ENCODE assay signal across 1 cellular context in the genomic region with DNA sequence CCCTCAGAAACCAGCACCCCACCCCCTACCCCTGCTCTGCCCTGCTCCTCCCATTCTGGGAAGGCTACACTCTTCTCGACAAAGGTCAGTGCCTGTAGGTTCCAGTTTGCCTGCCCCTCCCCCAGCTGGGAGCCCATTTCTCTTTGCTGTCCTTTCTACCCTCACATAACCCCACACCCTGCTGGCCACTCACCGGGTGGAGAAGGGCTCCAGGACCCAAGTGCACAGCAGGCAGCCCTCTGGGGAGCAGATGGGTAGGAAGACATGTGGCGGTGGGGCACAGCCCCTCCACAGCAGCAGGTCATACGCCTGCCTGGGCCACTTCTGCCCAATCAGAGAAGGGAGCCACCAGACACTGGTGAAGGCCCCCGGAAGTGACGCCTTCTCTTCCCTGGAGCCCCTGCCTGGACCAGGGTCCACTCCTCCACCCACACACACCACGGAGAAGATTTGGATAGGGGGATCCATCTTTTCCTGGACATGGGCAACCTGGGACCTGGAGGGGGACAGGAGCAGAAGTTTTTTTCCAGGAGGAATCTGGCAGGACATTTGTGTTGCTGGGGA.
A peak's percentile ranks its signal among the peaks of the same experiment; 100 is the strongest.
TF ChIP-seq lines count a peak whose summit lies in the region.

A gene (minus strand): TSS at position 326 of the 564 bp plus-strand sequence. CDS start 1,948 bp downstream, outside the sequence.

TF ChIP-seq in HepG2, 621 proteins besides CTCF, POLR2A, EP300 and RAD21 (continued from another document and continues in another):
- TF ChIP-seq, protein P1, sequence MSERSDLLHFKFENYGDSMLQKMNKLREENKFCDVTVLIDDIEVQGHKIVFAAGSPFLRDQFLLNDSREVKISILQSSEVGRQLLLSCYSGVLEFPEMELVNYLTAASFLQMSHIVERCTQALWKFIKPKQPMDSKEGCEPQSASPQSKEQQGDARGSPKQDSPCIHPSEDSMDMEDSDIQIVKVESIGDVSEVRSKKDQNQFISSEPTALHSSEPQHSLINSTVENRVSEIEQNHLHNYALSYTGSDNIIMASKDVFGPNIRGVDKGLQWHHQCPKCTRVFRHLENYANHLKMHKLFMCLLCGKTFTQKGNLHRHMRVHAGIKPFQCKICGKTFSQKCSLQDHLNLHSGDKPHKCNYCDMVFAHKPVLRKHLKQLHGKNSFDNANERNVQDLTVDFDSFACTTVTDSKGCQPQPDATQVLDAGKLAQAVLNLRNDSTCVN (CRISPR knock-in tag; IDR thresholded peaks at IDR 0.05; ENCODE audit: borderline replicate concordance) = peak; percentile 89
- TF ChIP-seq EEA1 (CRISPR knock-in tag; IDR thresholded peaks at IDR 0.05; ENCODE audit: borderline replicate concordance) = no peak
- TF ChIP-seq NKX3-1 (CRISPR knock-in tag; IDR thresholded peaks at IDR 0.05) = no peak
- TF ChIP-seq ZNF878 (CRISPR knock-in tag; IDR thresholded peaks at IDR 0.05) = 0 out of 2 replicates have a peak, but pooled peaks have one; percentile 41
- TF ChIP-seq ZSCAN29 (CRISPR knock-in tag; conservative IDR thresholded peaks at IDR 0.05) = 0 out of 2 replicates have a peak, but pooled peaks have one; percentile 41
- no peak for TF ChIP-seq MAF1 (CRISPR knock-in tag; IDR thresholded peaks at IDR 0.05; ENCODE audit: borderline replicate concordance)
- no peak for TF ChIP-seq ZKSCAN5 (CRISPR knock-in tag; IDR thresholded peaks at IDR 0.05)
- TF ChIP-seq, protein P2, sequence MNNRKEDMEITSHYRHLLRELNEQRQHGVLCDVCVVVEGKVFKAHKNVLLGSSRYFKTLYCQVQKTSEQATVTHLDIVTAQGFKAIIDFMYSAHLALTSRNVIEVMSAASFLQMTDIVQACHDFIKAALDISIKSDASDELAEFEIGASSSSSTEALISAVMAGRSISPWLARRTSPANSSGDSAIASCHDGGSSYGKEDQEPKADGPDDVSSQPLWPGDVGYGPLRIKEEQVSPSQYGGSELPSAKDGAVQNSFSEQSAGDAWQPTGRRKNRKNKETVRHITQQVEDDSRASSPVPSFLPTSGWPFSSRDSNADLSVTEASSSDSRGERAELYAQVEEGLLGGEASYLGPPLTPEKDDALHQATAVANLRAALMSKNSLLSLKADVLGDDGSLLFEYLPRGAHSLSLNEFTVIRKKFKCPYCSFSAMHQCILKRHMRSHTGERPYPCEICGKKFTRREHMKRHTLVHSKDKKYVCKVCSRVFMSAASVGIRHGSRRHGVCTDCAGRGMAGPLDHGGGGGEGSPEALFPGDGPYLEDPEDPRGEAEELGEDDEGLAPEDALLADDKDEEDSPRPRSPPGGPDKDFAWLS (CRISPR knock-in tag; IDR thresholded peaks at IDR 0.05; ENCODE audit: borderline replicate concordance) = no peak
- TF ChIP-seq YEATS4 (CRISPR knock-in tag; IDR thresholded peaks at IDR 0.05; ENCODE audit: borderline replicate concordance) = peak; percentile 92
- TF ChIP-seq, protein P3, sequence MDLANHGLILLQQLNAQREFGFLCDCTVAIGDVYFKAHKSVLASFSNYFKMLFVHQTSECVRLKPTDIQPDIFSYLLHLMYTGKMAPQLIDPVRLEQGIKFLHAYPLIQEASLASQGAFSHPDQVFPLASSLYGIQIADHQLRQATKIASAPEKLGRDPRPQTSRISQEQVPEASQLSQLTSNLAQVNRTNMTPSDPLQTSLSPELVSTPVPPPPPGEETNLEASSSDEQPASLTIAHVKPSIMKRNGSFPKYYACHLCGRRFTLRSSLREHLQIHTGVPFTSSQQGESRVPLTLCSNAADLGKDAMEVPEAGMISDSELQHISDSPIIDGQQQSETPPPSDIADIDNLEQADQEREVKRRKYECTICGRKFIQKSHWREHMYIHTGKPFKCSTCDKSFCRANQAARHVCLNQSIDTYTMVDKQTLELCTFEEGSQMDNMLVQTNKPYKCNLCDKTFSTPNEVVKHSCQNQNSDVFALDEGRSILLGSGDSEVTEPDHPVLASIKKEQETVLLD (CRISPR knock-in tag; IDR thresholded peaks at IDR 0.05; ENCODE audit: low read depth) = 0 out of 2 replicates have a peak, but pooled peaks have one; percentile 14
- TF ChIP-seq MED13 (CRISPR knock-in tag; IDR thresholded peaks at IDR 0.05) = no peak; the same call in 1 of the 2 replicates
- TF ChIP-seq TMF1 (CRISPR knock-in tag; IDR thresholded peaks at IDR 0.05; ENCODE audit: low read depth) = no peak
- peak; percentile 65; the same call in 1 of the 2 replicates for TF ChIP-seq ZSCAN21 (CRISPR knock-in tag; IDR thresholded peaks at IDR 0.05; ENCODE audit: borderline replicate concordance)
- 0 out of 2 replicates have a peak, but pooled peaks have one; percentile 42 for TF ChIP-seq MEIS2 (CRISPR knock-in tag; IDR thresholded peaks at IDR 0.05)
- TF ChIP-seq SMYD3 (CRISPR knock-in tag; IDR thresholded peaks at IDR 0.05) = no peak; the same call in 1 of the 2 replicates
- no peak for TF ChIP-seq JUN (CRISPR knock-in tag; IDR thresholded peaks at IDR 0.05)
- no peak for TF ChIP-seq ZNF138 (CRISPR knock-in tag; IDR thresholded peaks at IDR 0.05; ENCODE audit: low read depth)
- TF ChIP-seq, protein P4, sequence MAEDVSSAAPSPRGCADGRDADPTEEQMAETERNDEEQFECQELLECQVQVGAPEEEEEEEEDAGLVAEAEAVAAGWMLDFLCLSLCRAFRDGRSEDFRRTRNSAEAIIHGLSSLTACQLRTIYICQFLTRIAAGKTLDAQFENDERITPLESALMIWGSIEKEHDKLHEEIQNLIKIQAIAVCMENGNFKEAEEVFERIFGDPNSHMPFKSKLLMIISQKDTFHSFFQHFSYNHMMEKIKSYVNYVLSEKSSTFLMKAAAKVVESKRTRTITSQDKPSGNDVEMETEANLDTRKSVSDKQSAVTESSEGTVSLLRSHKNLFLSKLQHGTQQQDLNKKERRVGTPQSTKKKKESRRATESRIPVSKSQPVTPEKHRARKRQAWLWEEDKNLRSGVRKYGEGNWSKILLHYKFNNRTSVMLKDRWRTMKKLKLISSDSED (CRISPR knock-in tag; IDR thresholded peaks at IDR 0.05) = no peak
- TF ChIP-seq, protein P5, sequence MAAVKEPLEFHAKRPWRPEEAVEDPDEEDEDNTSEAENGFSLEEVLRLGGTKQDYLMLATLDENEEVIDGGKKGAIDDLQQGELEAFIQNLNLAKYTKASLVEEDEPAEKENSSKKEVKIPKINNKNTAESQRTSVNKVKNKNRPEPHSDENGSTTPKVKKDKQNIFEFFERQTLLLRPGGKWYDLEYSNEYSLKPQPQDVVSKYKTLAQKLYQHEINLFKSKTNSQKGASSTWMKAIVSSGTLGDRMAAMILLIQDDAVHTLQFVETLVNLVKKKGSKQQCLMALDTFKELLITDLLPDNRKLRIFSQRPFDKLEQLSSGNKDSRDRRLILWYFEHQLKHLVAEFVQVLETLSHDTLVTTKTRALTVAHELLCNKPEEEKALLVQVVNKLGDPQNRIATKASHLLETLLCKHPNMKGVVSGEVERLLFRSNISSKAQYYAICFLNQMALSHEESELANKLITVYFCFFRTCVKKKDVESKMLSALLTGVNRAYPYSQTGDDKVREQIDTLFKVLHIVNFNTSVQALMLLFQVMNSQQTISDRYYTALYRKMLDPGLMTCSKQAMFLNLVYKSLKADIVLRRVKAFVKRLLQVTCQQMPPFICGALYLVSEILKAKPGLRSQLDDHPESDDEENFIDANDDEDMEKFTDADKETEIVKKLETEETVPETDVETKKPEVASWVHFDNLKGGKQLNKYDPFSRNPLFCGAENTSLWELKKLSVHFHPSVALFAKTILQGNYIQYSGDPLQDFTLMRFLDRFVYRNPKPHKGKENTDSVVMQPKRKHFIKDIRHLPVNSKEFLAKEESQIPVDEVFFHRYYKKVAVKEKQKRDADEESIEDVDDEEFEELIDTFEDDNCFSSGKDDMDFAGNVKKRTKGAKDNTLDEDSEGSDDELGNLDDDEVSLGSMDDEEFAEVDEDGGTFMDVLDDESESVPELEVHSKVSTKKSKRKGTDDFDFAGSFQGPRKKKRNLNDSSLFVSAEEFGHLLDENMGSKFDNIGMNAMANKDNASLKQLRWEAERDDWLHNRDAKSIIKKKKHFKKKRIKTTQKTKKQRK (IDR thresholded peaks at IDR 0.05; ENCODE audit: low read length) = no peak
- TF ChIP-seq, protein P6, sequence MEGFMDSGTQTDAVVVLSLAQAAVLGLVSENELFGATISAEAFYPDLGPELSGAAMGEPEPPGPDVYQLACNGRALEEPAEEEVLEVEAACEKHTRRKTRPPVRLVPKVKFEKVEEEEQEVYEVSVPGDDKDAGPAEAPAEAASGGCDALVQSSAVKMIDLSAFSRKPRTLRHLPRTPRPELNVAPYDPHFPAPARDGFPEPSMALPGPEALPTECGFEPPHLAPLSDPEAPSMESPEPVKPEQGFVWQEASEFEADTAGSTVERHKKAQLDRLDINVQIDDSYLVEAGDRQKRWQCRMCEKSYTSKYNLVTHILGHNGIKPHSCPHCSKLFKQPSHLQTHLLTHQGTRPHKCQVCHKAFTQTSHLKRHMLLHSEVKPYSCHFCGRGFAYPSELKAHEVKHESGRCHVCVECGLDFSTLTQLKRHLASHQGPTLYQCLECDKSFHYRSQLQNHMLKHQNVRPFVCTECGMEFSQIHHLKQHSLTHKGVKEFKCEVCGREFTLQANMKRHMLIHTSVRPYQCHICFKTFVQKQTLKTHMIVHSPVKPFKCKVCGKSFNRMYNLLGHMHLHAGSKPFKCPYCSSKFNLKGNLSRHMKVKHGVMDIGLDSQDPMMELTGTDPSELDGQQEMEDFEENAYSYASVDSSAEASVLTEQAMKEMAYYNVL (CRISPR knock-in tag; IDR thresholded peaks at IDR 0.05; ENCODE audit: borderline replicate concordance) = no peak; the same call in 1 of the 2 replicates
- TF ChIP-seq ZFY (CRISPR knock-in tag; IDR thresholded peaks at IDR 0.05) = no peak; the same call in 1 of the 2 replicates
- no peak for TF ChIP-seq ZNF24 (IDR thresholded peaks at IDR 0.05)
- TF ChIP-seq ZNF496 (CRISPR knock-in tag; IDR thresholded peaks at IDR 0.05; ENCODE audit: insufficient replicate concordance) = no peak
- TF ChIP-seq, protein P7, sequence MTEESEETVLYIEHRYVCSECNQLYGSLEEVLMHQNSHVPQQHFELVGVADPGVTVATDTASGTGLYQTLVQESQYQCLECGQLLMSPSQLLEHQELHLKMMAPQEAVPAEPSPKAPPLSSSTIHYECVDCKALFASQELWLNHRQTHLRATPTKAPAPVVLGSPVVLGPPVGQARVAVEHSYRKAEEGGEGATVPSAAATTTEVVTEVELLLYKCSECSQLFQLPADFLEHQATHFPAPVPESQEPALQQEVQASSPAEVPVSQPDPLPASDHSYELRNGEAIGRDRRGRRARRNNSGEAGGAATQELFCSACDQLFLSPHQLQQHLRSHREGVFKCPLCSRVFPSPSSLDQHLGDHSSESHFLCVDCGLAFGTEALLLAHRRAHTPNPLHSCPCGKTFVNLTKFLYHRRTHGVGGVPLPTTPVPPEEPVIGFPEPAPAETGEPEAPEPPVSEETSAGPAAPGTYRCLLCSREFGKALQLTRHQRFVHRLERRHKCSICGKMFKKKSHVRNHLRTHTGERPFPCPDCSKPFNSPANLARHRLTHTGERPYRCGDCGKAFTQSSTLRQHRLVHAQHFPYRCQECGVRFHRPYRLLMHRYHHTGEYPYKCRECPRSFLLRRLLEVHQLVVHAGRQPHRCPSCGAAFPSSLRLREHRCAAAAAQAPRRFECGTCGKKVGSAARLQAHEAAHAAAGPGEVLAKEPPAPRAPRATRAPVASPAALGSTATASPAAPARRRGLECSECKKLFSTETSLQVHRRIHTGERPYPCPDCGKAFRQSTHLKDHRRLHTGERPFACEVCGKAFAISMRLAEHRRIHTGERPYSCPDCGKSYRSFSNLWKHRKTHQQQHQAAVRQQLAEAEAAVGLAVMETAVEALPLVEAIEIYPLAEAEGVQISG (CRISPR knock-in tag; IDR thresholded peaks at IDR 0.05) = peak; percentile 80
- TF ChIP-seq, protein P8, sequence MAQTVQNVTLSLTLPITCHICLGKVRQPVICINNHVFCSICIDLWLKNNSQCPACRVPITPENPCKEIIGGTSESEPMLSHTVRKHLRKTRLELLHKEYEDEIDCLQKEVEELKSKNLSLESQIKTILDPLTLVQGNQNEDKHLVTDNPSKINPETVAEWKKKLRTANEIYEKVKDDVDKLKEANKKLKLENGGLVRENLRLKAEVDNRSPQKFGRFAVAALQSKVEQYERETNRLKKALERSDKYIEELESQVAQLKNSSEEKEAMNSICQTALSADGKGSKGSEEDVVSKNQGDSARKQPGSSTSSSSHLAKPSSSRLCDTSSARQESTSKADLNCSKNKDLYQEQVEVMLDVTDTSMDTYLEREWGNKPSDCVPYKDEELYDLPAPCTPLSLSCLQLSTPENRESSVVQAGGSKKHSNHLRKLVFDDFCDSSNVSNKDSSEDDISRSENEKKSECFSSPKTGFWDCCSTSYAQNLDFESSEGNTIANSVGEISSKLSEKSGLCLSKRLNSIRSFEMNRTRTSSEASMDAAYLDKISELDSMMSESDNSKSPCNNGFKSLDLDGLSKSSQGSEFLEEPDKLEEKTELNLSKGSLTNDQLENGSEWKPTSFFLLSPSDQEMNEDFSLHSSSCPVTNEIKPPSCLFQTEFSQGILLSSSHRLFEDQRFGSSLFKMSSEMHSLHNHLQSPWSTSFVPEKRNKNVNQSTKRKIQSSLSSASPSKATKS (CRISPR knock-in tag; IDR thresholded peaks at IDR 0.05) = no peak
- TF ChIP-seq CAMTA2 (CRISPR knock-in tag; IDR thresholded peaks at IDR 0.05; ENCODE audit: borderline replicate concordance) = no peak
- TF ChIP-seq ZKSCAN8 (CRISPR knock-in tag; IDR thresholded peaks at IDR 0.05; ENCODE audit: borderline replicate concordance) = peak; percentile 61; the same call in 1 of the 2 replicates
- no peak; the same call in 1 of the 2 replicates for TF ChIP-seq ATF7-NPFF (CRISPR knock-in tag; IDR thresholded peaks at IDR 0.05; ENCODE audit: low read depth)
- TF ChIP-seq ZNF674 (CRISPR knock-in tag; IDR thresholded peaks at IDR 0.05; ENCODE audit: low read depth) = no peak
- no peak for TF ChIP-seq PHF5A (CRISPR knock-in tag; IDR thresholded peaks at IDR 0.05; ENCODE audit: low read depth, unreplicated experiment)
- no peak for TF ChIP-seq ZFAT (CRISPR knock-in tag; conservative IDR thresholded peaks at IDR 0.05)
- TF ChIP-seq ZC3H4 (CRISPR knock-in tag; IDR thresholded peaks at IDR 0.05; ENCODE audit: borderline replicate concordance) = no peak
- no peak for TF ChIP-seq AHR (CRISPR knock-in tag; IDR thresholded peaks at IDR 0.05)
- TF ChIP-seq FOXC1 (CRISPR knock-in tag; IDR thresholded peaks at IDR 0.05; ENCODE audit: borderline replicate concordance) = peak; percentile 41
- TF ChIP-seq, protein P9, sequence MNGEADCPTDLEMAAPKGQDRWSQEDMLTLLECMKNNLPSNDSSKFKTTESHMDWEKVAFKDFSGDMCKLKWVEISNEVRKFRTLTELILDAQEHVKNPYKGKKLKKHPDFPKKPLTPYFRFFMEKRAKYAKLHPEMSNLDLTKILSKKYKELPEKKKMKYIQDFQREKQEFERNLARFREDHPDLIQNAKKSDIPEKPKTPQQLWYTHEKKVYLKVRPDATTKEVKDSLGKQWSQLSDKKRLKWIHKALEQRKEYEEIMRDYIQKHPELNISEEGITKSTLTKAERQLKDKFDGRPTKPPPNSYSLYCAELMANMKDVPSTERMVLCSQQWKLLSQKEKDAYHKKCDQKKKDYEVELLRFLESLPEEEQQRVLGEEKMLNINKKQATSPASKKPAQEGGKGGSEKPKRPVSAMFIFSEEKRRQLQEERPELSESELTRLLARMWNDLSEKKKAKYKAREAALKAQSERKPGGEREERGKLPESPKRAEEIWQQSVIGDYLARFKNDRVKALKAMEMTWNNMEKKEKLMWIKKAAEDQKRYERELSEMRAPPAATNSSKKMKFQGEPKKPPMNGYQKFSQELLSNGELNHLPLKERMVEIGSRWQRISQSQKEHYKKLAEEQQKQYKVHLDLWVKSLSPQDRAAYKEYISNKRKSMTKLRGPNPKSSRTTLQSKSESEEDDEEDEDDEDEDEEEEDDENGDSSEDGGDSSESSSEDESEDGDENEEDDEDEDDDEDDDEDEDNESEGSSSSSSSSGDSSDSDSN (CRISPR knock-in tag; IDR thresholded peaks at IDR 0.05) = peak; percentile 76; the same call in 1 of the 2 replicates
- no peak for TF ChIP-seq ZNF460 (CRISPR knock-in tag; IDR thresholded peaks at IDR 0.05; ENCODE audit: borderline replicate concordance)
- no peak for TF ChIP-seq HMG20A (CRISPR knock-in tag; IDR thresholded peaks at IDR 0.05; ENCODE audit: borderline replicate concordance)
- TF ChIP-seq ZNF558 (CRISPR knock-in tag; IDR thresholded peaks at IDR 0.05; ENCODE audit: borderline replicate concordance) = peak; percentile 18; the same call in 1 of the 2 replicates
- TF ChIP-seq IRF2 (CRISPR knock-in tag; IDR thresholded peaks at IDR 0.05) = peak; percentile 39
